ENCODE assay signal across 10 cellular contexts in the genomic region with DNA sequence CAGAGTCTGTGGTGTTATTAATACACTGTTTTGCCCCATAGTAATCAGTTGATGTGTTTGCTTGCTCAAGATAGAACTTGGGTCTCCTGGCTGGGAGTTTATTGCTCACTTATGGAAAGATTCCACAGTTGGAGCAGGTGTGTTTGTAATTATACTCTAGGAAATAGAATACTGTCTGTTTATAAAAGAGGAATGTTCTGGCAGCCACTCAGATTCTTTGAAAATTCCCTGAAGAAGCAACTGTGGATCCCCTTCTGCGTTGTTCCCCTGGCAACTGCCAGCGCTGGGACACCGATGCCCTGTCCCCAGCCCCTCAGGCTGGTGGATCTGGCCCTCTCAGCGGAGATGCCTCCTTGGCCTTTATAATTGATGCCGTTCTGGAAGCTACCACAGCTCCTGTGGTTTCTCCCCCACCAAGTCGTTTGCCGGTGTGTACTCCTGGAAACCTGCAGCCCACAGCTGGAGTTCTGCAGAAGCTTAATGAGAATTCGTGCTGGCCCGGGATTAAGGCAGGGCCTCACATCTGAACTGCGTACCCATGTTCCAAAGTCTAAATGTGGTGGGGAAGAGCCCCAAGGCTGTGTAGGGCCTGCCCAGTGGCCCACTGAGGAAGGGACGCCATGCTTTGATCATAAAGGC.
DNase-seq lines count a peak whose midpoint lies in the region; ATAC-seq and TF ChIP-seq lines count a peak whose summit lies in the region.
"Had no signal": no experiment of that assay in that cellular context is flagged by ENCODE, and none has a peak within 500 bp of the region (broad histone marks: within the 10 kb centered on the region; RNA-seq: fewer than 3 reads in every experiment).

No MANE protein-coding gene starts in this region.

- H3K36me3 Mint-ChIP-seq in Caco-2 (ENCODE audit: insufficient read depth, unreplicated experiment) = no peaks in the 10 kb centered on the region

- POLR2A ChIA-PET in Caco-2 (lab: Charles Lee) = no interaction called here

- H3K4me1 ChIP-seq in SJCRH30 (peaks cover 30% of the 10 kb centered on the region), hepatocyte (ENCODE audit: insufficient read depth) (peaks cover 34% of the 10 kb centered on the region), gastrocnemius medialis (peaks cover 49 to 55% of the 10 kb centered on the region in 2 donors), Caco-2 (no peaks in the 10 kb centered on the region), foreskin keratinocyte (peaks cover 4% of the 10 kb centered on the region)

- H3K4me3 Mint-ChIP-seq in Caco-2 (ENCODE audit: unreplicated experiment) = no peak overlapping the region

- H3K27me3 ChIP-seq in SJCRH30 (no peaks in the 10 kb centered on the region), hepatocyte (no peaks in the 10 kb centered on the region), gastrocnemius medialis (no peaks in the 10 kb centered on the region), Caco-2 (replicated peaks; ENCODE audit: control insufficient read depth, insufficient read depth, low read length) (no peaks in the 10 kb centered on the region), foreskin keratinocyte (no peaks in the 10 kb centered on the region)

- H3K36me3 ChIP-seq in SJCRH30 (no peaks in the 10 kb centered on the region), hepatocyte (replicated peaks; ENCODE audit: insufficient read depth, low read depth) (peaks cover 3% of the 10 kb centered on the region), gastrocnemius medialis (no peaks in the 10 kb centered on the region), Caco-2 (ENCODE audit: control insufficient read depth, insufficient read depth, low read length) (no peaks in the 10 kb centered on the region)

- no peaks in the 10 kb centered on the region for H3K9me2 ChIP-seq in hepatocyte (replicated peaks; ENCODE audit: insufficient read depth)

- no peaks in the 10 kb centered on the region for H3K79me2 ChIP-seq in hepatocyte

- H3K4me3 ChIP-seq in SJCRH30 = no peak overlapping the region
- no peak overlapping the region for H3K4me3 ChIP-seq in hepatocyte
- peak overlapping the region in 2 of 4 donors; percentile 0 to 17 for H3K4me3 ChIP-seq in gastrocnemius medialis
- no peak overlapping the region for H3K4me3 ChIP-seq in Caco-2 (ENCODE audit: low read depth, low read length)

- H3K27ac ChIP-seq in SJCRH30 = no peak overlapping the region
- peak overlapping the region; percentile 75 for H3K27ac ChIP-seq in hepatocyte
- peak overlapping the region; percentile 69 to 81 (median 74) for H3K27ac ChIP-seq in gastrocnemius medialis
- H3K27ac ChIP-seq in foreskin keratinocyte = no peak overlapping the region
- H3K27ac ChIP-seq: RWPE1 had no signal

- BruUV-seq in Caco-2 (replicated peaks; lab: Mats Ljungman, UMichigan) = no TSS peak

- H3K9me3 Mint-ChIP-seq in Caco-2 (ENCODE audit: unreplicated experiment) = no peaks in the 10 kb centered on the region

- H4K20me1 ChIP-seq in hepatocyte (ENCODE audit: insufficient read depth, poor library complexity, severe bottlenecking) = no peaks in the 10 kb centered on the region

- no peak overlapping the region for H2AFZ ChIP-seq in hepatocyte

- no peak overlapping the region for H3K27ac Mint-ChIP-seq in Caco-2 (ENCODE audit: unreplicated experiment)

- in situ Hi-C loops in gastrocnemius medialis (cut with MboI; ENCODE audit: low sequenced_read_pairs in 4 of 4) = loop anchor here (5.0 to 25.0 kb wide), 6 partner anchors 256 to 493 kb away; a partner anchor contains a TSS

- H3K4me2 ChIP-seq in hepatocyte = no peak overlapping the region

- 63% methylated on average over 11 of the region's 11 CpGs for WGBS in hepatocyte (ENCODE audit: low lambda C conversion rate, missing lambda C conversion rate)

- TF ChIP-seq CTCF in hepatocyte (IDR thresholded peaks at IDR 0.05; ENCODE audit: poor library complexity) = no peak
- TF ChIP-seq CTCF in gastrocnemius medialis (IDR thresholded peaks at IDR 0.05 in 4 of 5, conservative IDR thresholded peaks at IDR 0.05 in 1 of 5) = no peak
- no peak for TF ChIP-seq CTCF in Caco-2 (IDR thresholded peaks at IDR 0.05; ENCODE audit: insufficient read depth in 1 of 2, low read depth in 1 of 2, low read length in 1 of 2, severe bottlenecking in 1 of 2, unreplicated experiment in 1 of 2)
- TF ChIP-seq CTCF in foreskin keratinocyte (conservative IDR thresholded peaks at IDR 0.05) = no peak

- TF ChIP-seq POLR2A in gastrocnemius medialis (IDR thresholded peaks at IDR 0.05) = no peak

- no peaks in the 10 kb centered on the region for H3K27me3 Mint-ChIP-seq in Caco-2 (ENCODE audit: insufficient read depth, unreplicated experiment)

- intact Hi-C loops in gastrocnemius medialis (cut with DNase I; ENCODE audit: low total_unique reads) (loop anchor here (2.0 to 10.0 kb wide), 3 partner anchors 258 to 476 kb away; no protein-coding TSS in a partner anchor), Caco-2 (cut with micrococcal nuclease; ENCODE audit: unreplicated experiment) (loop anchor here (10.0 kb wide), 1 partner anchor 406 kb away; a partner anchor contains a TSS)

- H3K9me3 ChIP-seq in SJCRH30 (replicated peaks) = no peaks in the 10 kb centered on the region
- no peaks in the 10 kb centered on the region for H3K9me3 ChIP-seq in hepatocyte (ENCODE audit: low read depth)
- H3K9me3 ChIP-seq in gastrocnemius medialis = no peaks in the 10 kb centered on the region
- no peaks in the 10 kb centered on the region for H3K9me3 ChIP-seq in Caco-2

- H3K4me1 Mint-ChIP-seq in Caco-2 (ENCODE audit: low read depth, unreplicated experiment) = peaks cover 6% of the 10 kb centered on the region

- CTCF ChIA-PET in Caco-2 (lab: Charles Lee) = no interaction called here

- DNase-seq in LHCN-M2 (ENCODE audit: low read depth) (peak; percentile 65), SJCRH30 (peak; percentile 39 to 49), hepatocyte (ENCODE audit: low spot score) (no peak), gastrocnemius medialis (no peak), Caco-2 (no peak), foreskin keratinocyte (no peak)
- DNase-seq: anterior cingulate cortex, NCI-H146 had no signal

- ATAC-seq in gastrocnemius medialis (peak; percentile 48 to 65), foreskin keratinocyte (no peak), HG03159 (IDR thresholded peaks at IDR 0.05; ENCODE audit: unreplicated experiment) (no peak)

Comparison
In these comparisons a context has a peak if more than half of its experiments do, and no peak if none do; other contexts are left out.
1. DNase-seq: peak in LHCN-M2 (single experiment) and SJCRH30 (2 of 2); none in hepatocyte (single experiment), gastrocnemius medialis (0 of 2), Caco-2 (0 of 2) and foreskin keratinocyte (0 of 2).
2. H3K27ac ChIP-seq: peak in hepatocyte (single experiment) and gastrocnemius medialis (4 of 4); none in SJCRH30 (single experiment) and foreskin keratinocyte (single experiment).
3. ATAC-seq: peak in gastrocnemius medialis (2 of 2); none in foreskin keratinocyte (single experiment) and HG03159 (single experiment).